Comparison of ENCODE assay signal across 29 cellular contexts in the genomic region with DNA sequence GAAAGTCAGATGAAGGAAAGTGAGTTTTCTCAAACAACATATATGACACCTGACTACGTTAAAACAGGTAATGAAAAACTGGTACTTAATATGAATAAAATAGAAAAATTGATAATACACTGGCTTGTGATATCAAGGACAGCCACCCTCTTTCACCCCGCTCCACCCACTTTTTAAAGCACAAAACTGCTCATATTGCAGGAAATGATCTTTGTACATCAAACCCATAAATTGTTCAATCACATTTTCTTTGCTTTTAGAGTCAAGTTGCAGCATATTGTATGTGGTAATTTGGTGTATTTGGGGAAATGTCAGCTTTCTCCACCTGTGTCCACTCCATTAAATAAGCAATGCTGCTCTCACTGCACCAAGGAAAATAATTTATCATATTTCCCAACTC.
"Had no signal": no experiment of that assay in that cellular context is flagged by ENCODE, and none has a peak within 500 bp of the region (broad histone marks: within the 10 kb centered on the region; RNA-seq: fewer than 3 reads in every experiment).

No MANE protein-coding gene starts in this region.

- ATAC-seq: activated T-cell treated with anti-CD3 and anti-CD28 coated beads, Interleukin-2, amount 50 U/mL, for 4 hours; Panc1; Right ventricle myocardium inferior; SK-N-SH treated with all-trans-retinoic acid at 6 μM for 48 hours; T-cell had no signal

- H3K36me3 Mint-ChIP-seq: activated CD4-positive, alpha-beta memory T cell treated with anti-CD3 and anti-CD28 coated beads for 36 hours; activated naive CD8-positive, alpha-beta T cell; brain; T-cell had no signal

- H3K4me3 Mint-ChIP-seq: activated CD4-positive, alpha-beta memory T cell treated with anti-CD3 and anti-CD28 coated beads for 36 hours; activated CD4-positive, alpha-beta T cell treated with anti-CD3 and anti-CD28 coated beads, Interleukin-2, amount 10 ng/mL, durations not matched to agents 7 days and 5 days; activated naive CD4-positive, alpha-beta T cell treated with anti-CD3 and anti-CD28 coated beads for 36 hours; activated naive CD8-positive, alpha-beta T cell; activated T-cell treated with anti-CD3 and anti-CD28 coated beads, Interleukin-2, amount 50 U/mL, for 4 hours; brain; central memory CD8-positive, alpha-beta T cell; T-cell had no signal

- H3K27ac Mint-ChIP-seq: activated CD4-positive, alpha-beta memory T cell treated with anti-CD3 and anti-CD28 coated beads for 36 hours; activated CD4-positive, alpha-beta T cell treated with anti-CD3 and anti-CD28 coated beads, Interleukin-2, amount 10 ng/mL, durations not matched to agents 7 days and 5 days; activated naive CD4-positive, alpha-beta T cell treated with anti-CD3 and anti-CD28 coated beads for 36 hours; activated naive CD8-positive, alpha-beta T cell; brain; T-cell had no signal

- H3K4me1 Mint-ChIP-seq: activated CD4-positive, alpha-beta T cell treated with anti-CD3 and anti-CD28 coated beads, Interleukin-2, amount 10 ng/mL, durations not matched to agents 7 days and 5 days; brain; central memory CD8-positive, alpha-beta T cell; T-cell had no signal

- FAIRE-seq: astrocyte, TTC549 had no signal

- H3K9me3 Mint-ChIP-seq: activated CD4-positive, alpha-beta memory T cell treated with anti-CD3 and anti-CD28 coated beads for 36 hours; activated CD4-positive, alpha-beta T cell treated with anti-CD3 and anti-CD28 coated beads, Interleukin-2, amount 10 ng/mL, durations not matched to agents 7 days and 5 days; brain; T-cell had no signal

- H3K27me3 Mint-ChIP-seq: activated CD4-positive, alpha-beta memory T cell treated with anti-CD3 and anti-CD28 coated beads for 36 hours; activated CD4-positive, alpha-beta T cell treated with anti-CD3 and anti-CD28 coated beads, Interleukin-2, amount 10 ng/mL, durations not matched to agents 7 days and 5 days; activated naive CD8-positive, alpha-beta T cell; central memory CD8-positive, alpha-beta T cell; T-cell had no signal

- DNase-seq: activated CD4-positive, alpha-beta memory T cell treated with anti-CD3 and anti-CD28 coated beads for 36 hours; activated CD4-positive, alpha-beta T cell treated with anti-CD3 and anti-CD28 coated beads, Interleukin-2, amount 10 ng/mL, durations not matched to agents 7 days and 5 days; activated CD4-positive, CD25-positive, alpha-beta regulatory T cell; activated CD8-positive, alpha-beta memory T cell treated with anti-CD3 and anti-CD28 coated beads for 24 hours; activated gamma-delta T cell; activated naive CD4-positive, alpha-beta T cell treated with anti-CD3 and anti-CD28 coated beads for 36 hours; activated T-cell treated with anti-CD3 and anti-CD28 coated beads, Interleukin-2, amount 50 U/mL, for 4 hours; amygdala; Karpas-422; MM.1S; NCI-H1092 treated with DMSO at 0.1 percent for 48 hours; NCI-H1436; NCI-H1694 treated with DMSO at 0.1 percent for 48 hours; NCI-H2029 treated with DMSO at 0.1 percent for 48 hours; NCI-H510A treated with DMSO at 0.1 percent for 48 hours; NCI-H69; NK-92 treated with Interleukin-12 subunit alpha and Interleukin-12 subunit beta, amount 100 ng/mL, for 24 hours; RPMI8226; T-cell; T-helper 2 cell; T1000 had no signal
